8 cellular contexts compared by ENCODE assay signal in the genomic region with DNA sequence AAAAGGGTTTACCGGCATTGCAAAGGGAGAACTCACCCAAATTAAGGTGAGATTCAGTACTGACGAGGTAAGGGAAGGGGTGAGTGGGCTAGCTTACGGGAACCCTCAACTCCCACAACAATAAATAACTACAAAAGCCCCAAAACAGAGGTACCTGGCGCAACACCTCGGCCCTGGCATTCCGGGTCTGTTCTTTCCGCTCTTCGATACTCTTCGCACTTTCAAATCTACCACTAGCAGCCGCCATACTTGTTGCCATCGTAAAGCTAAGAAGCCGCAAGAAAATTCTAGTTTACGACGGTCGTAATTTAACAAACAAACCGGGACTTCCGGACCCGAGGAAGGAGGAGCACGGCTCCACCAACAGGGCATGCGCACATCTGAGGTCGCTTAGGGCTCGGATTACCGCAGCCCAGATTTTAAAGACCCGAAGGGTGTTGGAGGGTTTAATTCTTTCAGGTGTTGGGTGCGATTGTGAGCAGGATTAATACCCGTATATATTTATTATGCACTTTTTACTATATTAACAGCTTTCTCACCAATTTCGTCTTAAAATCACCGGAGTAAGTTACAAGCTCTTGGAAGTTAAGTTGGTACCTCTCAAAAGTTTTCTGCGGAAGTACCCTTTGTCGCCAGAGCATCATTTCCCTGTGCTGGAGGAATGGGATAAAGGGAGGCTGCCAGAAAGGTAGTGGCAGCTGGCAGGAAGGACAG. TPM values are rescaled to one million over a fixed set of nuclear protein-coding genes. Genes with fewer than 3 reads are reported as not detected.
DNase-seq lines count a peak whose midpoint lies in the region; ATAC-seq and TF ChIP-seq lines count a peak whose summit lies in the region.

Gene CWF19L2 (minus strand): TSS at position 268 of the 714 bp plus-strand sequence. CDS start 9 bp downstream, at position 259.

- WGBS in gastroesophageal sphincter (ENCODE audit: low coverage in 1 of 2), 2 donors = 0% methylated on average over 21 to 29 of the region's 30 CpGs

- peak in 1 of 2 donors; percentile 46 for TF ChIP-seq POLR2A in gastroesophageal sphincter (IDR thresholded peaks at IDR 0.05)

- CTCF ChIA-PET in HEK293T (lab: Yijun Ruan, JAX) = no interaction called here

- in situ Hi-C loops in SK-MEL-5 (cut with HindIII; ENCODE audit: low pct_unique_long_range_greater_than_20kb, low sequenced_read_pairs) = no loop called here

- peak; percentile 99 for ATAC-seq in gastroesophageal sphincter

- TF ChIP-seq CTCF in gastroesophageal sphincter (IDR thresholded peaks at IDR 0.05) (peak in 2 of 4 experiments; percentile 14 to 19), neutrophil (IDR thresholded peaks at IDR 0.05) (no peak)

- no peaks in the 10 kb centered on the region for H3K27me3 ChIP-seq in gastroesophageal sphincter
- H3K27me3 ChIP-seq in neutrophil = peaks cover 37% of the 10 kb centered on the region

- TF ChIP-seq EP300 in gastroesophageal sphincter (IDR thresholded peaks at IDR 0.05) = no peak

- H3K27ac ChIP-seq in gastroesophageal sphincter = peak within 1 kb of the TSS; percentile 73 to 86 (median 82)
- peak within 1 kb of the TSS; percentile 77 for H3K27ac ChIP-seq in neutrophil
- H3K27ac ChIP-seq in substantia nigra (ENCODE audit: low read depth, low read length, poor library complexity, severe bottlenecking) = peak within 1 kb of the TSS; percentile 36

- H3K4me3 ChIP-seq in gastroesophageal sphincter (peak within 1 kb of the TSS; percentile 78 to 86), neutrophil (ENCODE audit: low read depth in 1 of 2, low read length in 1 of 2) (peak within 1 kb of the TSS; percentile 70 to 88)

- H3K4me1 ChIP-seq in gastroesophageal sphincter (peaks cover 7 to 23% (median 10%) of the 10 kb centered on the region in 3 donors), neutrophil (ENCODE audit: control insufficient read depth in 1 of 2, insufficient read depth in 1 of 2, low read depth in 1 of 2, low read length in 1 of 2) (peaks cover 12 to 15% of the 10 kb centered on the region in 2 experiments)

- POLR2A ChIA-PET in HEK293T (lab: Yijun Ruan, JAX) = interaction anchor here (0.7 to 1.9 kb wide), 9 partner anchors 8 to 239 kb away, joined by 3 to 7 read pairs (median 3); no protein-coding TSS in a partner anchor

- H3K9me3 ChIP-seq in gastroesophageal sphincter (no peaks in the 10 kb centered on the region), neutrophil (no peaks in the 10 kb centered on the region)

- peaks cover 0 to 23% of the 10 kb centered on the region in 2 donors for H3K36me3 ChIP-seq in gastroesophageal sphincter
- H3K36me3 ChIP-seq in neutrophil = peaks cover 16% of the 10 kb centered on the region

- DNase-seq in GF-D8 (lab: John Stamatoyannopoulos, UW) = peak; percentile 100
- peak; percentile 93 for DNase-seq in HEK293T (ENCODE audit: extremely low spot score)
- DNase-seq in MV-4-11 (lab: John Stamatoyannopoulos, UW) = peak; percentile 97
- peak; percentile 94 for DNase-seq in SK-MEL-5 (ENCODE audit: low read depth, low spot score)
- DNase-seq in activated naive CD4-positive, alpha-beta T cell treated with Interleukin-2 at 50 U/mL for 16 hours = peak; percentile 89
- DNase-seq in substantia nigra (lab: John Stamatoyannopoulos, UW) = peak; percentile 14 to 92 (median 80)

TF ChIP-seq in HEK293T, 16 proteins besides CTCF, POLR2A, EP300 and RAD21:
- TF ChIP-seq FOXM1 (IDR thresholded peaks at IDR 0.05; ENCODE audit: borderline replicate concordance) (no peak), SUZ12 (IDR thresholded peaks at IDR 0.05) (no peak), BHLHE40 (IDR thresholded peaks at IDR 0.05; ENCODE audit: borderline replicate concordance) (no peak), SP1 (IDR thresholded peaks at IDR 0.05) (no peak), PKNOX1 (IDR thresholded peaks at IDR 0.05) (no peak), CTBP1 (IDR thresholded peaks at IDR 0.05; ENCODE audit: borderline replicate concordance) (no peak), TARDBP (IDR thresholded peaks at IDR 0.05) (no peak), LEF1 (IDR thresholded peaks at IDR 0.05; ENCODE audit: borderline replicate concordance) (no peak), ZNF384 (IDR thresholded peaks at IDR 0.05) (no peak), ELF4 (IDR thresholded peaks at IDR 0.05) (peak; percentile 64), FOXA1 (IDR thresholded peaks at IDR 0.05) (no peak), L3MBTL2 (conservative IDR thresholded peaks at IDR 0.05) (no peak; the same call in 1 of the 2 replicates), FOXK2 (IDR thresholded peaks at IDR 0.05) (peak; percentile 80), ARNT (IDR thresholded peaks at IDR 0.05) (no peak), HDGF (IDR thresholded peaks at IDR 0.05; ENCODE audit: borderline replicate concordance) (no peak), NFRKB (IDR thresholded peaks at IDR 0.05) (peak; percentile 24; the same call in 1 of the 2 replicates)

RNA-seq across cellular contexts. Expression of gene CWF19L2, which starts in this region (rescaled TPM):
- 9.0 and 10.0 TPM in 2 replicates for total RNA-seq in SK-MEL-5 (2014; rRNA removed; shearing (Covaris generic))
- 3.7 and 3.9 TPM in 2 replicates for polyA plus RNA-seq in SK-MEL-5 (2015; cell fraction: cytosol; rRNA removed)
- 3.0 and 4.0 TPM in 2 replicates for polyA plus RNA-seq in SK-MEL-5 (2015; cell fraction: nucleus; rRNA removed)
- 10 to 100 TPM; 14.9 to 47.3 (median 26.7) TPM for total RNA-seq in gastroesophageal sphincter

Comparison
In these comparisons a context has a peak if more than half of its experiments do, and no peak if none do; other contexts are left out.
1. Peak in every context shown above with its lines: DNase-seq, ATAC-seq, H3K4me3 ChIP-seq and H3K27ac ChIP-seq.